Comparison of ENCODE assay signal across 8 cellular contexts in the genomic region with DNA sequence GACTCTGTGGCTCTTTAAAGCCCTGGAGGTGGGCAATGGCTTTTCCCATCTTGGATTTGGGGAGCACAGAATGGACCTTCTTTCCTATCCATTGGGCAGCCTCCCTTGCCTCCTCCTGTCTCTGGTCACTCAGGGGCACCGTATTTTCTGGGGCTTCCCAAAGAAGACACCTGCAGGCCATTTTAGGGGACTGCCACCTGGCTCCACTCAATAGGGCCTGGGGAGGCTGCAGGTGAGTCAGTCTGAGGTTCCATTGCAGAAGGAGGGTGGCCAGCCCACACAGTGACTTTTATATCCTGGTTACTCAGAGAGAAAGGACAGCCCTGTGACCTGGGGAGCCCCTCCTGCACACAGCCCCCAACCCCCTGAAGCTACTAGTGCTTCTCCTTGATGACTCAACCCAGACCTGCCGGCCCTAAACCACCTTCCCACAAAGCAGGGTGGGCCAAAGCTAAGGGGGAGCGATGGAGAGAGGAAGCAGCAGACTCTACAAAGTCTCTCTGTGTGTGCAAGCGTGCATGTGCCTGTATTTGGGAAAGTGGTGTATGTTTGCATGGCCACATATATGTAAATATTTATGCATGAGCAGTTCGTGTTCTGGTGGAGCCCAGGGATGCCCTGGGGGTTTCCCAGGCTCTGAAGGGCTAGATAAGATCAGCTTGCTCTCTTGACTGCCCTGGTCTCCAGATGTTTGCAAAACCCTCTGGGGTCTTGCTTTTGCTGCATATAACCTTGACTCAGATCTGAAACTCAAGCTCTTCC. TPM values are rescaled to one million over a fixed set of nuclear protein-coding genes. Genes with fewer than 3 reads are reported as not detected.
DNase-seq lines count a peak whose midpoint lies in the region; ATAC-seq and TF ChIP-seq lines count a peak whose summit lies in the region.

No MANE protein-coding gene starts in this region.

- H3K79me2 ChIP-seq in OCI-LY7 (ENCODE audit: insufficient read depth, low read depth, low read length) = no peaks in the 10 kb centered on the region

- intact Hi-C loops in activated CD4-positive, alpha-beta T cell treated with anti-CD3 and anti-CD28 coated beads for 36 hours (cut with DNase I, micrococcal nuclease) = loop anchor here in 1 of 2 experiments (1.0 to 2.0 kb wide), 3 partner anchors 40 to 77 kb away; no protein-coding TSS in a partner anchor
- intact Hi-C loops in OCI-LY7 (cut with micrococcal nuclease; ENCODE audit: unreplicated experiment) = no loop called here

- 0 out of 2 replicates have a peak overlapping the region, but pooled peaks have one; percentile 4 for H3K4me2 ChIP-seq in OCI-LY7 (ENCODE audit: low read length)

- no peak overlapping the region for H3K4me3 Mint-ChIP-seq in activated CD4-positive, alpha-beta T cell treated with anti-CD3 and anti-CD28 coated beads for 36 hours

- BruUV-seq in OCI-LY7 (replicated peaks; lab: Mats Ljungman, UMichigan) = no TSS peak

- H3K9me3 ChIP-seq in OCI-LY7 (ENCODE audit: low read length) = no peaks in the 10 kb centered on the region

- peaks cover 4% of the 10 kb centered on the region for H3K4me1 ChIP-seq in OCI-LY7 (ENCODE audit: insufficient read depth, low read length, poor library complexity, severe bottlenecking)

- H4K20me1 ChIP-seq in OCI-LY7 (ENCODE audit: insufficient read depth, low read length) = no peaks in the 10 kb centered on the region

- no peak overlapping the region for H3K4me3 ChIP-seq in OCI-LY7 (ENCODE audit: low read depth, low read length, poor library complexity, severe bottlenecking)

- POLR2A ChIA-PET in activated CD4-positive, alpha-beta T cell treated with anti-CD3 and anti-CD28 coated beads for 36 hours (lab: Charles Lee) = no interaction called here
- POLR2A ChIA-PET in OCI-LY7 (lab: Charles Lee) = no interaction called here

- peaks cover 2% of the 10 kb centered on the region for H3K27me3 Mint-ChIP-seq in activated CD4-positive, alpha-beta T cell treated with anti-CD3 and anti-CD28 coated beads for 36 hours

- no peak overlapping the region for H3K27ac ChIP-seq in OCI-LY7 (ENCODE audit: low read depth, low read length, poor library complexity, severe bottlenecking)

- DNase-seq in activated CD4-positive, alpha-beta T cell treated with anti-CD3 and anti-CD28 coated beads for 36 hours = peak; percentile 70
- DNase-seq in activated CD4-positive, alpha-beta T cell treated with anti-CD3 and anti-CD28 coated beads for 1 hour = no peak
- DNase-seq in OCI-LY7 (ENCODE audit: low spot score) (peak; percentile 8), glomerular visceral epithelial cell (ENCODE audit: extremely low spot score) (peak; percentile 20), NCI-H446 treated with DMSO at 0.1 percent for 48 hours (lab: John Stamatoyannopoulos, UW) (no peak), amygdala (lab: John Stamatoyannopoulos, UW) (no peak)
- no peak for DNase-seq in stimulated activated naive CD4-positive, alpha-beta T cell treated with Interleukin-2 at 50 U/mL for 16 hours (lab: John Stamatoyannopoulos, UW)

- no peak overlapping the region for H3K27ac Mint-ChIP-seq in activated CD4-positive, alpha-beta T cell treated with anti-CD3 and anti-CD28 coated beads for 36 hours

- no peaks in the 10 kb centered on the region for H3K9me3 Mint-ChIP-seq in activated CD4-positive, alpha-beta T cell treated with anti-CD3 and anti-CD28 coated beads for 36 hours (ENCODE audit: low read depth)

- peak overlapping the region; percentile 2; the same call in 1 of the 2 replicates for H2AFZ ChIP-seq in OCI-LY7 (ENCODE audit: low read length)

- TF ChIP-seq CTCF in OCI-LY7 (conservative IDR thresholded peaks at IDR 0.05; ENCODE audit: low read length) = no peak

- peak; percentile 90 for ATAC-seq in activated CD4-positive, alpha-beta T cell treated with anti-CD3 and anti-CD28 coated beads for 36 hours
- peak; percentile 73 for ATAC-seq in HG02571 (IDR thresholded peaks at IDR 0.05; ENCODE audit: unreplicated experiment)

- CTCF ChIA-PET in activated CD4-positive, alpha-beta T cell treated with anti-CD3 and anti-CD28 coated beads for 36 hours (lab: Charles Lee) = interaction anchor here (0.8 to 1.2 kb wide), 4 partner anchors 8 to 77 kb away, joined by 3 to 6 read pairs (median 3); no protein-coding TSS in a partner anchor
- CTCF ChIA-PET in OCI-LY7 (lab: Charles Lee; ENCODE audit: unreplicated experiment) = no interaction called here

- H3K9me2 ChIP-seq in OCI-LY7 (ENCODE audit: insufficient read depth, low read length) = no peaks in the 10 kb centered on the region

- no peaks in the 10 kb centered on the region for H3K36me3 ChIP-seq in OCI-LY7 (ENCODE audit: insufficient read depth, low read length)

- peaks cover 16% of the 10 kb centered on the region for H3K4me1 Mint-ChIP-seq in activated CD4-positive, alpha-beta T cell treated with anti-CD3 and anti-CD28 coated beads for 36 hours

- H3K36me3 Mint-ChIP-seq in activated CD4-positive, alpha-beta T cell treated with anti-CD3 and anti-CD28 coated beads for 36 hours (ENCODE audit: low read depth) = no peaks in the 10 kb centered on the region

RNA-seq across cellular contexts. Expression of a gene that starts 5.0 kb away (rescaled TPM):
- total RNA-seq in activated CD4-positive, alpha-beta T cell treated with anti-CD3 and anti-CD28 coated beads for 36 hours = not detected
- not detected in 2 replicates for total RNA-seq in OCI-LY7 (2014; rRNA removed; shearing (Covaris generic))
- not detected in 2 replicates for total RNA-seq in OCI-LY7 (2022)

RNA-seq across cellular contexts. Expression of a gene that starts 18.7 kb away (rescaled TPM):
- total RNA-seq in activated CD4-positive, alpha-beta T cell treated with anti-CD3 and anti-CD28 coated beads for 36 hours = under 1 TPM; 0.72 to 0.91 TPM
- not detected in 2 replicates for total RNA-seq in OCI-LY7 (2014; rRNA removed; shearing (Covaris generic))
- total RNA-seq in OCI-LY7 (2022) = not detected in 2 replicates

RNA-seq across cellular contexts. Expression of a gene that starts 27.3 kb away (rescaled TPM):
- total RNA-seq in activated CD4-positive, alpha-beta T cell treated with anti-CD3 and anti-CD28 coated beads for 36 hours = 1 to 10 TPM; 1.2 to 1.4 TPM
- total RNA-seq in OCI-LY7 (2014; rRNA removed; shearing (Covaris generic)) = not detected in 2 replicates
- total RNA-seq in OCI-LY7 (2022) = not detected in 2 replicates

Comparison
In these comparisons a context has a peak if more than half of its experiments do, and no peak if none do; other contexts are left out.
1. DNase-seq: peak in activated CD4-positive, alpha-beta T cell treated with anti-CD3 and anti-CD28 coated beads for 36 hours (single experiment), OCI-LY7 (single experiment) and glomerular visceral epithelial cell (single experiment); none in activated CD4-positive, alpha-beta T cell treated with anti-CD3 and anti-CD28 coated beads for 1 hour (single experiment), NCI-H446 treated with DMSO at 0.1 percent for 48 hours (single experiment), amygdala (0 of 56) and stimulated activated naive CD4-positive, alpha-beta T cell treated with Interleukin-2 at 50 U/mL for 16 hours (single experiment).